In the genomic region with DNA sequence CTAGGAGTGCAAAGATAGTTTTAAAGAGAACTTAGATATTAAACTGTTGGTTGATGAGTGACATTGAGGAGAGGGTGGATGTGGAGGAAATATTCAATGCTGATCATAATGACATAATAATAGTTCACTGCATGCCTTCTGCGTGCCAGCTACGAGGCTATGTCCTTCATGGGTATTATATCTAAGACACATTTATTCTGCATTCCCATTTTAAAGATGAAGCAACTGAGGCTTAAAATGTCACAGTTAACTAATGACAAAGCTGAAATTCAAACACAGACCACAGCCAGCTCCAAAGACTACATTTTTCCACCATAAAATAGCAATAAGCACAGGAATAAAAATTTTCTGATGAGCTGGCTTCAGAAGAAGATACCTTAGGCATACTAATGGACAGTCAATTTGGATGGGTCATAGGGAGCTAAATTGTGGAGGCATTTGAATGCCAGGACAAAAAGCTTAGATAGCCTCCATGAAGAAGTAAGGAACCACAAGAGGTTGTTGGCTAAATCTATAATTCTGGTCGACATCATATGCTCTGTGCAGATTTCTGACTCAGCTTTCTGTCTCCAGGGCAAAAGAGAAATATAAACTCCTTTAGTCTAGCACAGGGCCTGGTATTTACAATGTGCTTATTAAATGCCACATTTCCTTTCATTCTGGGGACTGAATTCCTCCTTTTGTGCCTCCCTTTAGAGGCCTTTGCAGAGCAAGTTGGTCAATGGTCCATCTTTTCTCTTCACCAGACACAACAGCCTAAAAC, we compare ENCODE assay signal across 25 cellular contexts.
"Had no signal": no experiment of that assay in that cellular context is flagged by ENCODE, and none has a peak within 500 bp of the region (broad histone marks: within the 10 kb centered on the region; RNA-seq: fewer than 3 reads in every experiment).

No MANE protein-coding gene starts in this region.

- DNase-seq: cortex of kidney; effector memory CD8-positive, alpha-beta T cell; foreskin fibroblast; heart left ventricle; hippocampal formation; immature natural killer cell; islet precursor cell; kidney glomerular epithelial cell; left ventricle myocardium superior; lower lobe of right lung; naive thymus-derived CD8-positive, alpha-beta T cell; pancreas; sigmoid colon; stimulated activated CD4-positive, alpha-beta T cell treated with anti-CD3 and anti-CD28 coated beads, Interleukin-2, amount 100 ng/mL, for 24 hours; stimulated activated CD4-positive, alpha-beta T cell treated with anti-CD3 and anti-CD28 coated beads, Interleukin-4, amount 100 ng/mL, for 24 hours; stimulated activated naive CD4-positive, alpha-beta T cell treated with Interleukin-2 at 50 U/mL for 16 hours; stomach; thyroid gland had no signal

- H3K4me3 ChIP-seq: gastroesophageal sphincter, heart left ventricle, lower lobe of right lung, pancreas, sigmoid colon, stomach, thyroid gland had no signal

- FAIRE-seq: endometrium, pancreas had no signal

- H3K27ac ChIP-seq: gastroesophageal sphincter, heart left ventricle, lower lobe of right lung, neutrophil, pancreas, sigmoid colon, stomach, thyroid gland had no signal

- ATAC-seq: effector memory CD8-positive, alpha-beta T cell; esophagus mucosa; gastroesophageal sphincter; heart left ventricle; left ventricle myocardium superior; lower lobe of right lung; naive thymus-derived CD8-positive, alpha-beta T cell; pancreas; stimulated activated effector memory CD8-positive, alpha-beta T cell treated with anti-CD3 and anti-CD28 coated beads, Interleukin-12 subunit alpha, Interleukin-12 subunit beta, amount 100 ng/mL, for 72 hours had no signal

- H3K4me3 Mint-ChIP-seq: central memory CD8-positive, alpha-beta T cell; effector memory CD8-positive, alpha-beta T cell; immature natural killer cell; naive thymus-derived CD8-positive, alpha-beta T cell; stimulated activated effector memory CD8-positive, alpha-beta T cell treated with anti-CD3 and anti-CD28 coated beads, Interleukin-12 subunit alpha, Interleukin-12 subunit beta, amount 100 ng/mL, for 72 hours; type B pancreatic cell had no signal

- H3K9me3 Mint-ChIP-seq: central memory CD8-positive, alpha-beta T cell; effector memory CD8-positive, alpha-beta T cell; stimulated activated effector memory CD8-positive, alpha-beta T cell treated with anti-CD3 and anti-CD28 coated beads, Interleukin-12 subunit alpha, Interleukin-12 subunit beta, amount 100 ng/mL, for 72 hours; type B pancreatic cell had no signal

- H3K36me3 Mint-ChIP-seq: immature natural killer cell; naive thymus-derived CD8-positive, alpha-beta T cell; stimulated activated effector memory CD8-positive, alpha-beta T cell treated with anti-CD3 and anti-CD28 coated beads, Interleukin-12 subunit alpha, Interleukin-12 subunit beta, amount 100 ng/mL, for 72 hours; type B pancreatic cell had no signal

- H3K27me3 ChIP-seq: gastroesophageal sphincter, heart left ventricle, neutrophil, pancreas, sigmoid colon, stomach, thyroid gland had no signal

- H3K27ac Mint-ChIP-seq: effector memory CD8-positive, alpha-beta T cell; immature natural killer cell; naive thymus-derived CD8-positive, alpha-beta T cell; stimulated activated effector memory CD8-positive, alpha-beta T cell treated with anti-CD3 and anti-CD28 coated beads, Interleukin-12 subunit alpha, Interleukin-12 subunit beta, amount 100 ng/mL, for 72 hours; type B pancreatic cell had no signal

- H3K27me3 Mint-ChIP-seq: type B pancreatic cell had no signal

- H3K9me3 ChIP-seq: gastroesophageal sphincter, heart left ventricle, lower lobe of right lung, neutrophil, pancreas, sigmoid colon, stomach, thyroid gland had no signal

- H3K4me1 ChIP-seq: thyroid gland had no signal

- H3K36me3 ChIP-seq: gastroesophageal sphincter, heart left ventricle, lower lobe of right lung, neutrophil, pancreas, sigmoid colon, stomach, thyroid gland had no signal

- H3K4me1 Mint-ChIP-seq: central memory CD8-positive, alpha-beta T cell; immature natural killer cell; stimulated activated effector memory CD8-positive, alpha-beta T cell treated with anti-CD3 and anti-CD28 coated beads, Interleukin-12 subunit alpha, Interleukin-12 subunit beta, amount 100 ng/mL, for 72 hours had no signal
